In genomic region chr2:64653174-64654062, GRCh38 we compare ENCODE assay signal across 1 cellular context.
TF ChIP-seq lines count a peak whose summit lies in the region.

Gene SERTAD2 (minus strand): TSS chr2:64653913. CDS start chr2:64636871, 17,042 bp downstream.

TF ChIP-seq in K562, 482 proteins besides CTCF, POLR2A, EP300 and RAD21 (continued from another document and continues in another):
- TF ChIP-seq NKRF (IDR thresholded peaks at IDR 0.05; ENCODE audit: borderline replicate concordance) (peak; percentile 33; the same call in 1 of the 2 replicates), ZNF318 (IDR thresholded peaks at IDR 0.05; ENCODE audit: borderline replicate concordance in 1 of 2, low read depth in 1 of 2) (no peak), ZNF507 (tag; conservative IDR thresholded peaks at IDR 0.05) (no peak), THRB (CRISPR knock-in tag; conservative IDR thresholded peaks at IDR 0.05) (no peak), VEZF1 (CRISPR knock-in tag; IDR thresholded peaks at IDR 0.05) (peak; percentile 79; the same call in 1 of the 2 replicates), NEUROD1 (IDR thresholded peaks at IDR 0.05; ENCODE audit: borderline replicate concordance, low read depth, low read length, partially characterized antibody) (peak; percentile 7), POLR2B (IDR thresholded peaks at IDR 0.05; ENCODE audit: low read depth, partially characterized antibody) (peak; percentile 78), U2AF1 (optimal IDR thresholded peaks at IDR 0.05; ENCODE audit: low read depth, low read length) (peak; percentile 24), MNT (conservative IDR thresholded peaks at IDR 0.05) (peak in 1 of 2 experiments; percentile 16; a peak in 3 of 4 replicates), PHF20 (IDR thresholded peaks at IDR 0.05; ENCODE audit: partially characterized antibody) (peak; percentile 24), ZNF324 (CRISPR knock-in tag; IDR thresholded peaks at IDR 0.05) (no peak), EGR1 (conservative IDR thresholded peaks at IDR 0.05) (peak; percentile 93), MAX (CRISPR knock-in tag; IDR thresholded peaks at IDR 0.05) (peak; percentile 52), TAF9B (IDR thresholded peaks at IDR 0.05; ENCODE audit: partially characterized antibody) (peak; percentile 48), CTCFL (IDR thresholded peaks at IDR 0.05; ENCODE audit: borderline replicate concordance, insufficient read depth, low read depth, low read length, poor library complexity, severe bottlenecking) (peak; percentile 68), SNIP1 (IDR thresholded peaks at IDR 0.05; ENCODE audit: low read depth) (peak; percentile 45; the same call in 1 of the 2 replicates), CTBP1 (IDR thresholded peaks at IDR 0.05; ENCODE audit: borderline replicate concordance) (peak; percentile 24; the same call in 1 of the 2 replicates), NR2C2 (CRISPR knock-in tag; IDR thresholded peaks at IDR 0.05) (no peak), NR2C2 (tag; IDR thresholded peaks at IDR 0.05) (peak; percentile 93), ATF1 (CRISPR knock-in tag; IDR thresholded peaks at IDR 0.05) (no peak), ATF1 (tag; IDR thresholded peaks at IDR 0.05) (peak; percentile 49; the same call in 1 of the 2 replicates), NR3C1 (CRISPR knock-in tag; IDR thresholded peaks at IDR 0.05) (0 out of 2 replicates have a peak, but pooled peaks have one; percentile 22), E2F6 (IDR thresholded peaks at IDR 0.05; ENCODE audit: borderline replicate concordance in 1 of 2, extremely low read depth in 1 of 2, insufficient read depth in 1 of 2, insufficient read length in 1 of 2, low read depth in 1 of 2, low read length in 1 of 2, poor library complexity in 1 of 2, severe bottlenecking in 1 of 2) (peak in 1 of 2 experiments; percentile 50), YY1 (IDR thresholded peaks at IDR 0.05; ENCODE audit: borderline replicate concordance in 1 of 3, control insufficient read depth in 1 of 3, extremely low read depth in 1 of 3, insufficient read depth in 3 of 3, insufficient read length in 1 of 3, insufficient replicate concordance in 2 of 3, low read depth in 1 of 3, low read length in 2 of 3) (no peak), ZFX (CRISPR knock-in tag; IDR thresholded peaks at IDR 0.05) (peak; percentile 88), MXI1 (IDR thresholded peaks at IDR 0.05; ENCODE audit: low read depth, low read length) (0 out of 2 replicates have a peak, but pooled peaks have one; percentile 7), LARP7 (IDR thresholded peaks at IDR 0.05) (0 out of 2 replicates have a peak, but pooled peaks have one; percentile 60), TAF7 (tag; IDR thresholded peaks at IDR 0.05) (peak; percentile 79), SUPT5H (IDR thresholded peaks at IDR 0.05) (peak; percentile 90), BCOR (IDR thresholded peaks at IDR 0.05) (peak; percentile 46; the same call in 1 of the 2 replicates), PRDM10 (IDR thresholded peaks at IDR 0.05; ENCODE audit: partially characterized antibody) (peak; percentile 11), L3MBTL2 (IDR thresholded peaks at IDR 0.05) (peak; percentile 9; the same call in 1 of the 2 replicates)
